10 cellular contexts compared by ENCODE assay signal in genomic region chr9:126555421-126555820, GRCh38. TPM values are rescaled to one million over a fixed set of nuclear protein-coding genes. Genes with fewer than 3 reads are reported as not detected.
DNase-seq lines count a peak whose midpoint lies in the region; TF ChIP-seq lines count a peak whose summit lies in the region.
"Not testable (repeated sequence)": the region's sequence is repeated elsewhere in the genome, so short reads cannot be mapped to it uniquely, and the experiment has no call there.
"Had no signal": no experiment of that assay in that cellular context is flagged by ENCODE, and none has a peak within 500 bp of the region (broad histone marks: within the 10 kb centered on the region; RNA-seq: fewer than 3 reads in every experiment).

No MANE protein-coding gene starts in this region.

- not testable (repeated sequence) for H2AFZ ChIP-seq in H9 (ENCODE audit: low read length); Karpas-422 (ENCODE audit: low read length); neural progenitor cell (replicated peaks)

- not testable (repeated sequence) for H2AK5ac ChIP-seq in H9 (ENCODE audit: insufficient read length, low read length)

- H3K14ac ChIP-seq in H9 (ENCODE audit: insufficient read depth, low read length) = not testable (repeated sequence)

- not testable (repeated sequence) for H2BK15ac ChIP-seq in H9 (ENCODE audit: low read depth, low read length)

- not testable (repeated sequence) for H3K79me2 ChIP-seq in H9 (ENCODE audit: insufficient read depth, low read length); Karpas-422 (ENCODE audit: low read length); neural progenitor cell (ENCODE audit: low read depth)

- not testable (repeated sequence) for H2BK5ac ChIP-seq in H9 (ENCODE audit: insufficient read length, low read length)

- H2BK120ac ChIP-seq in H9 (ENCODE audit: low read depth, low read length, poor library complexity, severe bottlenecking) = not testable (repeated sequence)

- not testable (repeated sequence) for H3K18ac ChIP-seq in H9 (ENCODE audit: insufficient read length, low read depth, low read length)

- not testable (repeated sequence) for H4K5ac ChIP-seq in H9 (ENCODE audit: insufficient read length, low read depth, low read length)

- not testable (repeated sequence) for H3K36me3 ChIP-seq in BE2C; Karpas-422 (ENCODE audit: insufficient read depth, low read length); left ventricle myocardium inferior; neural progenitor cell

- H3K9me3 Mint-ChIP-seq in H9; endothelial cell (ENCODE audit: unreplicated experiment); neural progenitor cell: not testable (repeated sequence)

- TF ChIP-seq CTCF in BE2C (IDR thresholded peaks at IDR 0.05; ENCODE audit: low read depth, low read length) (peak; percentile 39), H9 (conservative IDR thresholded peaks at IDR 0.05) (peak; percentile 59), astrocyte of the spinal cord (IDR thresholded peaks at IDR 0.05; ENCODE audit: low read depth, low read length) (peak; percentile 21), endothelial cell (IDR thresholded peaks at IDR 0.05; ENCODE audit: unreplicated experiment) (peak; percentile 53), left ventricle myocardium inferior (IDR thresholded peaks at IDR 0.05; ENCODE audit: borderline replicate concordance) (peak; percentile 30), neural progenitor cell (IDR thresholded peaks at IDR 0.05) (peak; percentile 28)

- not testable (repeated sequence) for H3K9me2 ChIP-seq in Karpas-422 (replicated peaks; ENCODE audit: insufficient read depth, low read length)

- H3K4me3 Mint-ChIP-seq in H9; endothelial cell (ENCODE audit: unreplicated experiment); neural progenitor cell: not testable (repeated sequence)

- H3K4me3 ChIP-seq in BE2C (ENCODE audit: low read depth, low read length); Karpas-422 (ENCODE audit: low read length); astrocyte of the spinal cord (ENCODE audit: low read depth, low read length); left ventricle myocardium inferior; neural progenitor cell: not testable (repeated sequence)

- H3K4me2 ChIP-seq in H9 (ENCODE audit: insufficient read depth, insufficient read length, low read length); Karpas-422 (ENCODE audit: low read depth, low read length, poor library complexity, severe bottlenecking); neural progenitor cell: not testable (repeated sequence)

- H2BK20ac ChIP-seq in H9 (ENCODE audit: low read depth, low read length, poor library complexity, severe bottlenecking) = not testable (repeated sequence)

- in situ Hi-C loops in astrocyte of the spinal cord (cut with HindIII; ENCODE audit: low sequenced_read_pairs) = not testable (repeated sequence)

- H3K23me2 ChIP-seq in H9 (ENCODE audit: insufficient read length, low read depth, low read length, poor library complexity, severe bottlenecking) = not testable (repeated sequence)

- not testable (repeated sequence) for H3K27me3 ChIP-seq in BE2C; H9 (ENCODE audit: insufficient read depth, low read length); Karpas-422 (ENCODE audit: low read length)
- peaks cover 18% of the 10 kb centered on the region for H3K27me3 ChIP-seq in left ventricle myocardium inferior (ENCODE audit: low read depth)
- H3K27me3 ChIP-seq in neural progenitor cell = peaks cover 20% of the 10 kb centered on the region

- H3K23ac ChIP-seq in H9 (ENCODE audit: insufficient read length, low read depth, low read length) = not testable (repeated sequence)

- intact Hi-C loops in left ventricle myocardium inferior (cut with micrococcal nuclease) = loop anchor here (5.0 kb wide), 1 partner anchor 53 kb away; no protein-coding TSS in a partner anchor

- not testable (repeated sequence) for H2BK12ac ChIP-seq in H9 (ENCODE audit: insufficient read length, low read depth, low read length)

- H3K27ac ChIP-seq in H9 (ENCODE audit: insufficient read length, low read depth, low read length); Karpas-422 (ENCODE audit: low read length); left ventricle myocardium inferior (replicated peaks); neural progenitor cell: not testable (repeated sequence)

- not testable (repeated sequence) for H3K9me3 ChIP-seq in BE2C; H9 (ENCODE audit: control insufficient read depth, low read depth, low read length); Karpas-422 (ENCODE audit: low read length); left ventricle myocardium inferior (replicated peaks); neural progenitor cell (ENCODE audit: low read depth)

- not testable (repeated sequence) for H3K36me3 Mint-ChIP-seq in H9 (ENCODE audit: insufficient read depth in 1 of 3, low read depth in 3 of 3); endothelial cell (ENCODE audit: low read depth, unreplicated experiment); neural progenitor cell

- not testable (repeated sequence) for H3F3A ChIP-seq in neural progenitor cell (ENCODE audit: low read depth)

- not testable (repeated sequence) for H4K8ac ChIP-seq in H9 (replicated peaks; ENCODE audit: insufficient read length, low read depth, low read length)

- no CpG with 5 or more reads among the region's 13 CpGs for WGBS in H9 (ENCODE audit: extremely low coverage, insufficient read length, low lambda C conversion rate)

- peaks cover 28% of the 10 kb centered on the region for H3K27me3 Mint-ChIP-seq in H9 (ENCODE audit: low read depth)
- not testable (repeated sequence) for H3K27me3 Mint-ChIP-seq in endothelial cell (ENCODE audit: unreplicated experiment); neural progenitor cell (ENCODE audit: insufficient read depth, low read depth)

- DNase-seq in BE2C; H9; astrocyte of the spinal cord (ENCODE audit: low read depth, low spot score); endothelial cell (ENCODE audit: low spot score); left ventricle myocardium inferior; neural progenitor cell (ENCODE audit: low spot score): not testable (repeated sequence)
- peak; percentile 51 for DNase-seq in Karpas-422

- not testable (repeated sequence) for H4K91ac ChIP-seq in H9 (ENCODE audit: insufficient read length, low read depth, low read length)

- not testable (repeated sequence) for H4K20me1 ChIP-seq in H9 (ENCODE audit: control insufficient read depth, insufficient read depth, insufficient read length); Karpas-422 (ENCODE audit: insufficient read depth, low read depth, low read length); neural progenitor cell (ENCODE audit: low read depth)

- H3K4me1 ChIP-seq in BE2C = peaks cover 20% of the 10 kb centered on the region
- H3K4me1 ChIP-seq in H9 (ENCODE audit: insufficient read depth, low read length); Karpas-422 (ENCODE audit: low read length); neural progenitor cell: not testable (repeated sequence)
- H3K4me1 ChIP-seq in left ventricle myocardium inferior = peaks cover 10% of the 10 kb centered on the region

- H3K4ac ChIP-seq in H9 (ENCODE audit: low read depth, low read length) = not testable (repeated sequence)

- not testable (repeated sequence) for H3K79me1 ChIP-seq in H9 (ENCODE audit: insufficient read depth, low read depth, low read length, poor library complexity, severe bottlenecking)

- H3T11ph ChIP-seq in H9 (ENCODE audit: low read length) = not testable (repeated sequence)

- H3K4me1 Mint-ChIP-seq in H9; endothelial cell (ENCODE audit: unreplicated experiment): not testable (repeated sequence)
- peaks cover 15% of the 10 kb centered on the region for H3K4me1 Mint-ChIP-seq in neural progenitor cell

- H3K9ac ChIP-seq in H9 (ENCODE audit: extremely low read depth, insufficient read length, low read length); Karpas-422 (ENCODE audit: low read length); neural progenitor cell: not testable (repeated sequence)

- H3K27ac Mint-ChIP-seq in H9; endothelial cell (ENCODE audit: unreplicated experiment); neural progenitor cell: not testable (repeated sequence)

- not testable (repeated sequence) for H3K56ac ChIP-seq in H9 (ENCODE audit: insufficient read length, low read depth, low read length)

RNA-seq across cellular contexts. Expression of gene LMX1B, which starts 58.3 kb away (rescaled TPM):
- polyA plus RNA-seq in BE2C (2012; ENCODE audit: insufficient read depth, insufficient read length, low read depth) = not detected
- 0.70 and 0.85 TPM in 2 replicates for total RNA-seq in H9 (2021)
- not detected in 2 replicates for total RNA-seq in Karpas-422 (2014; rRNA removed; shearing (Covaris generic); ENCODE audit: low replicate concordance)
- total RNA-seq in endothelial cell (ENCODE audit: unreplicated experiment) = 0.26 TPM
- total RNA-seq in left ventricle myocardium inferior = 1.3 TPM
- 0.19 and 0.50 TPM in 2 replicates for total RNA-seq in neural progenitor cell (ENCODE audit: low replicate concordance)
- total RNA-seq: CD4-positive, CD25-positive, alpha-beta regulatory T cell; GM12878; RPMI7951 had no signal
- polyA plus RNA-seq: CD4-positive, CD25-positive, alpha-beta regulatory T cell; GM12878 had no signal
